In the genomic region with DNA sequence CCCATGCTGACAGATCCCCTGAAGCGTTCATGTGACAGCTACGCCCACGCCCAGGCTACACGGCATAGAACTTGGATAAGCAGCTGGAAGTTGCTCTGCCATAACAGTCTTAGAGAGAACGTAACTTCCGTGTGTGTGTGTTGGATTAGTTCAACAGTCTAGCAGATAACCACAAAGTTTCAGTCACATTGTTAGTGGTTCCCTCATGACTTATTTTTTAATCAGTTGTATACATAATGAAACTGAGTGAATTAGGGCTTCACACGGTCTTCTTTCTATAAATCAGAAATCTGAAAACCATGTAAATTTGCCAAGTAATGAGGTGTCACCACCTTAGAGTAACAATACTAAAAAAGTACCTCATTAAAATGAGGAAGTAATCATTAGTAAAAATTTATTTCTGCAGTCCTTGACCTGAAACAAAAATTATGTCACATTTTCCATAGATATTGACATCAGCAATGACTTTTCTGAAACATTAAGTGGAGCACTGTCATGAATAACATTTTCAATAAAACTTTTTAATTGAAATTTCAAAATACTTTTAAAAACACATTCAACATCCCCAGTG, we compare ENCODE assay signal across 10 cellular contexts. TPM values are rescaled to one million over a fixed set of nuclear protein-coding genes. Genes with fewer than 3 reads are reported as not detected.
DNase-seq lines count a peak whose midpoint lies in the region; ATAC-seq and TF ChIP-seq lines count a peak whose summit lies in the region.
"Had no signal": no experiment of that assay in that cellular context is flagged by ENCODE, and none has a peak within 500 bp of the region (broad histone marks: within the 10 kb centered on the region; RNA-seq: fewer than 3 reads in every experiment).

No MANE protein-coding gene starts in this region.

- H3K4me1 ChIP-seq in OCI-LY3 (ENCODE audit: low read length) = peaks cover 80% of the 10 kb centered on the region
- H3K4me1 ChIP-seq: breast epithelium had no signal

- ATAC-seq in HG02852 (IDR thresholded peaks at IDR 0.05; ENCODE audit: unreplicated experiment) (peak; percentile 79), left ventricle myocardium superior (no peak)

- peak overlapping the region; percentile 92 for H3K4me2 ChIP-seq in OCI-LY3 (ENCODE audit: low read length)

- no peak for TF ChIP-seq CTCF in OCI-LY3 (IDR thresholded peaks at IDR 0.05; ENCODE audit: low read depth, low read length)

- peak overlapping the region; percentile 61; the same call in 1 of the 2 replicates for H3K9ac ChIP-seq in OCI-LY3 (ENCODE audit: low read length)

- H3K27me3 ChIP-seq in OCI-LY3 (ENCODE audit: low read depth, low read length) = peaks cover 8% of the 10 kb centered on the region
- H3K27me3 ChIP-seq: breast epithelium had no signal

- no peaks in the 10 kb centered on the region for H3K79me2 ChIP-seq in OCI-LY3 (ENCODE audit: low read length)

- no peaks in the 10 kb centered on the region for H3K36me3 ChIP-seq in OCI-LY3 (replicated peaks; ENCODE audit: low read depth, low read length)
- H3K36me3 ChIP-seq: breast epithelium had no signal

- H3K4me3 ChIP-seq in OCI-LY3 (ENCODE audit: low read length) = peak overlapping the region; percentile 72
- H3K4me3 ChIP-seq: breast epithelium had no signal

- DNase-seq in NCI-H82 (lab: John Stamatoyannopoulos, UW) = peak; percentile 1
- DNase-seq in NCI-H82 treated with DMSO at 0.1 percent for 48 hours (lab: John Stamatoyannopoulos, UW; ENCODE audit: unreplicated experiment) = no peak
- peak; percentile 65 for DNase-seq in pons (ENCODE audit: low spot score)
- DNase-seq in left ventricle myocardium superior = no peak
- no peak for DNase-seq in activated CD4-positive, alpha-beta T cell treated with anti-CD3 and anti-CD28 coated beads for 1 hour
- no peak for DNase-seq in NCI-H510A (lab: John Stamatoyannopoulos, UW)
- DNase-seq: natural killer cell had no signal

- no peaks in the 10 kb centered on the region for H3K9me3 ChIP-seq in OCI-LY3 (ENCODE audit: insufficient read depth, low read length)
- H3K9me3 ChIP-seq: breast epithelium had no signal

- peak overlapping the region; percentile 62 for H3K27ac ChIP-seq in OCI-LY3 (ENCODE audit: low read length)

- H4K20me1 ChIP-seq in OCI-LY3 (ENCODE audit: insufficient read depth, low read length) = no peaks in the 10 kb centered on the region

- H2AFZ ChIP-seq in OCI-LY3 (ENCODE audit: low read depth, low read length) = no peak overlapping the region

- intact Hi-C loops in left ventricle myocardium superior (cut with micrococcal nuclease) = no loop called here

RNA-seq across cellular contexts. Expression of a gene that starts 21.7 kb away (rescaled TPM):
- total RNA-seq in left ventricle myocardium superior = 0.05 TPM

Comparison
In these comparisons a context has a peak if more than half of its experiments do, and no peak if none do; other contexts are left out.
1. DNase-seq: peak in NCI-H82 (single experiment) and pons (single experiment); none in NCI-H82 treated with DMSO at 0.1 percent for 48 hours (single experiment), left ventricle myocardium superior (single experiment), activated CD4-positive, alpha-beta T cell treated with anti-CD3 and anti-CD28 coated beads for 1 hour (single experiment) and NCI-H510A (single experiment).